ENCODE assay signal across 19 cellular contexts in the genomic region with DNA sequence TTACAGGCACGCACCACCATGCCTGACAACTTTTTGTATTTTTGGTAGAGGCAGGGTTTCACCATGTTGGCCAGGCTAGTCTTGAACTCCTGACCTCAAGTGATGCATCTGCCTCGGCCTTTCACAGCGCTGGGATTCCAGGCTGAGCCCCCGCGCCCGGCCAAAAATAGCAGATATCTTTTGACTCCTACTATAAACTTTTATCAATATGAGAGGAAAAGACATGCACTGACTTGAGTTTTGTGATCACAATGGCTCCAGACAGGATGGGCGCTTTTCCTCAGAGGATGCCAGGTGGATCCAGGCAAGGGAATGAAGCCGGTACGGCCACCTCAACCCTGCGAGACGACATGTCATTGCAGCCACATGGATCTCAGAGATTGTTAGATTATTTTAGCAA.
"Had no signal": no experiment of that assay in that cellular context is flagged by ENCODE, and none has a peak within 500 bp of the region (broad histone marks: within the 10 kb centered on the region; RNA-seq: fewer than 3 reads in every experiment).

No MANE protein-coding gene starts in this region.

- H3K27me3 Mint-ChIP-seq: activated naive CD8-positive, alpha-beta T cell treated with anti-CD3 and anti-CD28 coated beads for 36 hours had no signal

- H3K27ac Mint-ChIP-seq: activated naive CD4-positive, alpha-beta T cell treated with anti-CD3 and anti-CD28 coated beads, Interleukin-2, amount 10 ng/mL, durations not matched to agents 7 days and 5 days; activated naive CD8-positive, alpha-beta T cell treated with anti-CD3 and anti-CD28 coated beads for 36 hours; IgD-negative memory B cell; T-helper 1 cell treated with Interleukin-12 subunit alpha and Interleukin-12 subunit beta and Interleukin-4 antibody, amounts not matched to agents 30 μg/mL and 1 μg/mL, for 36 hours had no signal

- H3K36me3 Mint-ChIP-seq: activated naive CD4-positive, alpha-beta T cell treated with anti-CD3 and anti-CD28 coated beads, Interleukin-2, amount 10 ng/mL, durations not matched to agents 7 days and 5 days; activated naive CD8-positive, alpha-beta T cell treated with anti-CD3 and anti-CD28 coated beads for 36 hours; IgD-negative memory B cell had no signal

- H3K4me1 Mint-ChIP-seq: IgD-negative memory B cell had no signal

- H3K4me3 Mint-ChIP-seq: activated naive CD4-positive, alpha-beta T cell treated with anti-CD3 and anti-CD28 coated beads, Interleukin-2, amount 10 ng/mL, durations not matched to agents 7 days and 5 days; activated naive CD8-positive, alpha-beta T cell treated with anti-CD3 and anti-CD28 coated beads for 36 hours; activated T-cell treated with anti-CD3 and anti-CD28 coated beads, Interleukin-2, amount 50 U/mL, for 4 hours; IgD-negative memory B cell; T-helper 1 cell treated with Interleukin-12 subunit alpha and Interleukin-12 subunit beta and Interleukin-4 antibody, amounts not matched to agents 30 μg/mL and 1 μg/mL, for 36 hours had no signal

- DNase-seq: activated CD4-positive, alpha-beta T cell treated with anti-CD3 and anti-CD28 coated beads, Interleukin-2, amount 50 U/mL, for 1 hour; activated CD8-positive, alpha-beta memory T cell treated with anti-CD3 and anti-CD28 coated beads for 24 hours; activated gamma-delta T cell treated with Interleukin-2 at 50 U/mL for 16 hours; activated naive CD4-positive, alpha-beta T cell treated with anti-CD3 and anti-CD28 coated beads, Interleukin-2, amount 10 ng/mL, durations not matched to agents 7 days and 5 days; activated naive CD8-positive, alpha-beta T cell treated with anti-CD3 and anti-CD28 coated beads for 36 hours; activated T-cell treated with anti-CD3 and anti-CD28 coated beads, Interleukin-2, amount 50 U/mL, for 4 hours; brain microvascular endothelial cell; KG1; NCI-H1048; NCI-H146; NCI-H187 treated with DMSO at 0.1 percent for 48 hours; NCI-H2171 treated with DMSO at 0.1 percent for 48 hours; NCI-H226; NCI-H510A; SHP77 treated with DMSO at 0.1 percent for 48 hours had no signal

- H3K27ac ChIP-seq: brain microvascular endothelial cell, cardiac muscle cell had no signal

- H3K9me3 Mint-ChIP-seq: activated naive CD4-positive, alpha-beta T cell treated with anti-CD3 and anti-CD28 coated beads, Interleukin-2, amount 10 ng/mL, durations not matched to agents 7 days and 5 days; activated naive CD8-positive, alpha-beta T cell treated with anti-CD3 and anti-CD28 coated beads for 36 hours; activated T-cell treated with anti-CD3 and anti-CD28 coated beads, Interleukin-2, amount 50 U/mL, for 4 hours; IgD-negative memory B cell had no signal

- H3K4me3 ChIP-seq: cardiac muscle cell had no signal

- ATAC-seq: activated CD4-positive, CD25-positive, alpha-beta regulatory T cell treated with anti-CD3 and anti-CD28 coated beads, Interleukin-2, amount 50 U/mL, for 24 hours; activated T-cell treated with anti-CD3 and anti-CD28 coated beads, Interleukin-2, amount 50 U/mL, for 4 hours had no signal

- H3K27me3 ChIP-seq: cardiac muscle cell had no signal

- H3K36me3 ChIP-seq: brain microvascular endothelial cell, cardiac muscle cell had no signal
